8 cellular contexts compared by ENCODE assay signal in genomic region chr6:50816115-50816675, GRCh38. TPM values are rescaled to one million over a fixed set of nuclear protein-coding genes. Genes with fewer than 3 reads are reported as not detected.
DNase-seq lines count a peak whose midpoint lies in the region; ATAC-seq and TF ChIP-seq lines count a peak whose summit lies in the region.

No MANE protein-coding gene starts in this region.

- H3K27me3 ChIP-seq in GM23248 (replicated peaks; ENCODE audit: insufficient read depth) (peaks cover 44% of the 10 kb centered on the region), RWPE2 (ENCODE audit: insufficient read depth, poor library complexity, severe bottlenecking) (peaks cover 54% of the 10 kb centered on the region), cardiac muscle cell (peaks cover 86% of the 10 kb centered on the region)

- H3K27ac Mint-ChIP-seq in activated naive CD8-positive, alpha-beta T cell treated with anti-CD3 and anti-CD28 coated beads for 36 hours, result no peak overlapping the region

- DNase-seq in GM03348 (ENCODE audit: low spot score) (peak; percentile 71), GM23248 (peak; percentile 80), KG1 (lab: John Stamatoyannopoulos, UW) (peak; percentile 70), RWPE2 (ENCODE audit: low spot score) (no peak), cardiac muscle cell (ENCODE audit: low read depth in 1 of 2, low spot score in 1 of 2) (peak; percentile 77 to 88), posterior cingulate gyrus (peak in 9 of 10 donors; percentile 47 to 95 (median 80)), 8988T (no peak)
- DNase-seq in activated naive CD8-positive, alpha-beta T cell treated with anti-CD3 and anti-CD28 coated beads for 36 hours, result peak; percentile 48

- peaks cover 2% of the 10 kb centered on the region for H3K36me3 Mint-ChIP-seq in activated naive CD8-positive, alpha-beta T cell treated with anti-CD3 and anti-CD28 coated beads for 36 hours

- H3K4me3 ChIP-seq in GM23248, result peak overlapping the region; percentile 80
- H3K4me3 ChIP-seq in RWPE2 (ENCODE audit: severe bottlenecking), result peak overlapping the region; percentile 42
- peak overlapping the region; percentile 34 for H3K4me3 ChIP-seq in cardiac muscle cell

- peak; percentile 69; the same call in 2 of the 3 replicates for ATAC-seq in RWPE2 (ENCODE audit: low read depth)

- no peaks in the 10 kb centered on the region for H3K9me3 Mint-ChIP-seq in activated naive CD8-positive, alpha-beta T cell treated with anti-CD3 and anti-CD28 coated beads for 36 hours

- H3K4me1 Mint-ChIP-seq in activated naive CD8-positive, alpha-beta T cell treated with anti-CD3 and anti-CD28 coated beads for 36 hours, result peaks cover 12% of the 10 kb centered on the region

- no peaks in the 10 kb centered on the region for H3K4me1 ChIP-seq in GM23248 (ENCODE audit: insufficient read depth)
- H3K4me1 ChIP-seq in RWPE2 (ENCODE audit: insufficient read depth, poor library complexity, severe bottlenecking), result no peaks in the 10 kb centered on the region
- no peaks in the 10 kb centered on the region for H3K4me1 ChIP-seq in cardiac muscle cell (ENCODE audit: low read depth)

- H3K4me2 ChIP-seq in GM23248 (ENCODE audit: unreplicated experiment), result peak overlapping the region; percentile 88

- WGBS in GM23248 (ENCODE audit: low coverage in 1 of 2, low lambda C conversion rate in 2 of 2, missing lambda C conversion rate in 2 of 2), 2 experiments, result 2% methylated on average over 14 of the region's 14 CpGs

- H4K20me1 ChIP-seq in GM23248 (ENCODE audit: insufficient read depth), result no peaks in the 10 kb centered on the region

- H2AFZ ChIP-seq in GM23248, result peak overlapping the region; percentile 91

- H3K79me2 ChIP-seq in GM23248 (ENCODE audit: insufficient read depth), result no peaks in the 10 kb centered on the region

- in situ Hi-C loops in GM23248 (cut with MboI), result loop anchor here (10.0 kb wide), 1 partner anchor 1149 kb away; no protein-coding TSS in a partner anchor

- TF ChIP-seq CTCF in RWPE2 (IDR thresholded peaks at IDR 0.05; ENCODE audit: poor library complexity, severe bottlenecking) (peak; percentile 88), cardiac muscle cell (IDR thresholded peaks at IDR 0.05; ENCODE audit: low read depth, low read length) (peak; percentile 86)

- H3K36me3 ChIP-seq in GM23248 (ENCODE audit: low read depth) (no peaks in the 10 kb centered on the region), RWPE2 (ENCODE audit: low read depth) (no peaks in the 10 kb centered on the region), cardiac muscle cell (no peaks in the 10 kb centered on the region)

- peak overlapping the region; percentile 84 for H3K4me3 Mint-ChIP-seq in activated naive CD8-positive, alpha-beta T cell treated with anti-CD3 and anti-CD28 coated beads for 36 hours

- H3F3A ChIP-seq in GM23248 (ENCODE audit: insufficient read depth), result no peaks in the 10 kb centered on the region

- H3K27ac ChIP-seq in GM23248, result no peak overlapping the region
- no peak overlapping the region for H3K27ac ChIP-seq in RWPE2 (ENCODE audit: poor library complexity, severe bottlenecking)
- H3K27ac ChIP-seq in cardiac muscle cell, result no peak overlapping the region

- H3K9me2 ChIP-seq in GM23248 (ENCODE audit: insufficient read depth), result no peaks in the 10 kb centered on the region

- H3K9ac ChIP-seq in GM23248, result peak overlapping the region; percentile 45

- no peaks in the 10 kb centered on the region for H3K9me3 ChIP-seq in GM23248 (ENCODE audit: low read depth)
- no peaks in the 10 kb centered on the region for H3K9me3 ChIP-seq in RWPE2 (ENCODE audit: severe bottlenecking)
- no peaks in the 10 kb centered on the region for H3K9me3 ChIP-seq in cardiac muscle cell (ENCODE audit: low read depth)

- intact Hi-C loops in posterior cingulate gyrus (cut with DNase I), result loop anchor here (1.0 to 5.0 kb wide), 3 partner anchors 536 to 1205 kb away; no protein-coding TSS in a partner anchor

- peaks cover 73% of the 10 kb centered on the region for H3K27me3 Mint-ChIP-seq in activated naive CD8-positive, alpha-beta T cell treated with anti-CD3 and anti-CD28 coated beads for 36 hours

RNA-seq across cellular contexts. Expression of gene TFAP2B, which starts 2.5 kb away (rescaled TPM):
- not detected in 2 replicates for total RNA-seq in GM23248 (2014; rRNA removed; shearing (Covaris generic))
- not detected in 2 replicates for polyA plus RNA-seq in GM23248 (2016; fragmentation: Nextera tagmentation; extraction: Ambion mirVana)
- not detected for total RNA-seq in activated naive CD8-positive, alpha-beta T cell treated with anti-CD3 and anti-CD28 coated beads for 36 hours
- not detected in 2 replicates for total RNA-seq in cardiac muscle cell
- not detected in 2 replicates for polyA plus RNA-seq in cardiac muscle cell

Comparison
In these comparisons a context has a peak if more than half of its experiments do, and no peak if none do; other contexts are left out.
1. DNase-seq: peak in GM03348 (single experiment), GM23248 (single experiment), KG1 (single experiment), activated naive CD8-positive, alpha-beta T cell treated with anti-CD3 and anti-CD28 coated beads for 36 hours (single experiment), cardiac muscle cell (2 of 2) and posterior cingulate gyrus (9 of 10); none in RWPE2 (single experiment) and 8988T (single experiment).
2. Peak in every context shown above with its lines, with median percentiles within 50 percentile points of each other: H3K4me3 ChIP-seq.